9 cellular contexts compared by ENCODE assay signal in genomic region chr3:171458857-171459129, GRCh38. TPM values are rescaled to one million over a fixed set of nuclear protein-coding genes. Genes with fewer than 3 reads are reported as not detected.
DNase-seq lines count a peak whose midpoint lies in the region; ATAC-seq and TF ChIP-seq lines count a peak whose summit lies in the region.
"Had no signal": no experiment of that assay in that cellular context is flagged by ENCODE, and none has a peak within 500 bp of the region (broad histone marks: within the 10 kb centered on the region; RNA-seq: fewer than 3 reads in every experiment).

No MANE protein-coding gene starts in this region.

- H3K4me3 Mint-ChIP-seq in activated T-cell treated with anti-CD3 and anti-CD28 coated beads, Interleukin-2, amount 50 U/mL, for 24 hours, result peak overlapping the region; percentile 88

- in situ Hi-C loops in astrocyte of the spinal cord (cut with HindIII; ENCODE audit: low sequenced_read_pairs), result no loop called here

- intact Hi-C loops in right lobe of liver (cut with DNase I), result no loop called here

- H3K27me3 Mint-ChIP-seq in activated T-cell treated with anti-CD3 and anti-CD28 coated beads, Interleukin-2, amount 50 U/mL, for 24 hours, result no peaks in the 10 kb centered on the region

- ATAC-seq in right lobe of liver (no peak), HG03442 (IDR thresholded peaks at IDR 0.05; ENCODE audit: unreplicated experiment) (no peak), HG02623 (IDR thresholded peaks at IDR 0.05; ENCODE audit: unreplicated experiment) (no peak)

- H3K27me3 ChIP-seq in right lobe of liver (no peaks in the 10 kb centered on the region), thymus (ENCODE audit: control insufficient read depth, insufficient read depth) (no peaks in the 10 kb centered on the region)

- peaks cover 24% of the 10 kb centered on the region for H3K36me3 Mint-ChIP-seq in activated T-cell treated with anti-CD3 and anti-CD28 coated beads, Interleukin-2, amount 50 U/mL, for 24 hours (ENCODE audit: low read depth)

- peaks cover 56% of the 10 kb centered on the region for H3K4me1 Mint-ChIP-seq in activated T-cell treated with anti-CD3 and anti-CD28 coated beads, Interleukin-2, amount 50 U/mL, for 24 hours (ENCODE audit: low read depth)

- no peaks in the 10 kb centered on the region for H3K9me3 ChIP-seq in right lobe of liver
- no peaks in the 10 kb centered on the region for H3K9me3 ChIP-seq in thymus (ENCODE audit: control insufficient read depth)

- peak; percentile 34 for DNase-seq in activated T-cell treated with anti-CD3 and anti-CD28 coated beads, Interleukin-2, amount 50 U/mL, for 24 hours
- DNase-seq in activated T-cell treated with anti-CD3 and anti-CD28 coated beads, Interleukin-2, amount 50 U/mL, for 48 hours, result no peak
- DNase-seq in astrocyte of the spinal cord (ENCODE audit: low read depth, low spot score) (no peak), right lobe of liver (no peak), foreskin melanocyte (no peak)
- DNase-seq: NCI-H1694 treated with DMSO at 0.1 percent for 48 hours had no signal

- no peaks in the 10 kb centered on the region for H3K36me3 ChIP-seq in right lobe of liver
- no peaks in the 10 kb centered on the region for H3K36me3 ChIP-seq in thymus (ENCODE audit: control insufficient read depth, insufficient read depth)

- no peak for TF ChIP-seq CTCF in astrocyte of the spinal cord (IDR thresholded peaks at IDR 0.05; ENCODE audit: low read depth, low read length)
- TF ChIP-seq CTCF in right lobe of liver (IDR thresholded peaks at IDR 0.05), result no peak

- H3K27ac ChIP-seq in right lobe of liver, result no peak overlapping the region
- peak overlapping the region; percentile 47 for H3K27ac ChIP-seq in thymus (ENCODE audit: low read depth)

- H3K4me1 ChIP-seq in right lobe of liver, result peaks cover 0 to 12% (median 3%) of the 10 kb centered on the region in 4 donors
- peaks cover 18% of the 10 kb centered on the region for H3K4me1 ChIP-seq in thymus (ENCODE audit: control insufficient read depth, insufficient read depth, low read length)

- peak overlapping the region; percentile 92 for H3K27ac Mint-ChIP-seq in activated T-cell treated with anti-CD3 and anti-CD28 coated beads, Interleukin-2, amount 50 U/mL, for 24 hours

- TF ChIP-seq POLR2A in right lobe of liver (IDR thresholded peaks at IDR 0.05), result no peak

- no peaks in the 10 kb centered on the region for H3K9me3 Mint-ChIP-seq in activated T-cell treated with anti-CD3 and anti-CD28 coated beads, Interleukin-2, amount 50 U/mL, for 24 hours

- 6% methylated on average over 6 of the region's 6 CpGs for WGBS in right lobe of liver (ENCODE audit: insufficient coverage, low coverage, low lambda C conversion rate, missing lambda C conversion rate)
- 1% methylated on average over 6 of the region's 6 CpGs for WGBS in thymus

- H3K4me3 ChIP-seq in astrocyte of the spinal cord (ENCODE audit: low read depth, low read length), result peak overlapping the region; percentile 74
- H3K4me3 ChIP-seq in right lobe of liver, result peak overlapping the region; percentile 72 to 88 (median 73)
- peak overlapping the region; percentile 72 for H3K4me3 ChIP-seq in thymus (ENCODE audit: low read length)

RNA-seq across cellular contexts. Expression of gene TNIK, which starts 1.4 kb away (rescaled TPM):
- total RNA-seq in right lobe of liver, result 1 to 10 TPM; 5.2 to 8.0 (median 6.8) TPM
- 6.5 TPM for polyA plus RNA-seq in thymus
